ENCODE assay signal across 30 cellular contexts in the genomic region with DNA sequence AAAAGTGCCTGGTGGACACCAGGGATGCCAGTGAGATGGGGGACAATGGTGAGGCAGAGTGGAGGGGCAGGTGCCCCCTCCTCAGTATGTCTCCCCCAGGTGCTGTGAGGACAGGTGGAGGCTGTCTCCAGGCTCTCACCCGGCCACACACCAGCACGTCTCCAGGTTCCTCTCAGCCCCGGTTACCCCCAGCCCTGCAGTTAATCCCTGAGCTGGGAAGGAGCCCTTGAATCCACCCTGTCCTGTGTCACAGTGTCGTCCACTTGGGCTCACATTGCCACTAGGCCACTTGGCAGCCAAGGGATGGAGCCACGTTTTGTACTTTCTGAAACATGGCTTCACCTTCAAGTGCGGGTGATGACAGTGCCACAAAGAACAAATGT.
"Had no signal": no experiment of that assay in that cellular context is flagged by ENCODE, and none has a peak within 500 bp of the region (broad histone marks: within the 10 kb centered on the region; RNA-seq: fewer than 3 reads in every experiment).

No MANE protein-coding gene starts in this region.

- H3K4me1 ChIP-seq: adrenal gland, body of pancreas, esophagus squamous epithelium had no signal

- H3K9me3 ChIP-seq: adrenal gland, body of pancreas, esophagus squamous epithelium had no signal

- H3K4me3 ChIP-seq: adrenal gland, body of pancreas, esophagus squamous epithelium had no signal

- DNase-seq: activated CD4-positive, alpha-beta memory T cell treated with anti-CD3 and anti-CD28 coated beads for 36 hours; activated CD4-positive, alpha-beta T cell treated with anti-CD3 and anti-CD28 coated beads for 36 hours; activated CD4-positive, alpha-beta T cell treated with anti-CD3 and anti-CD28 coated beads, Interleukin-2, amount 10 ng/mL, durations not matched to agents 24 days and 14 days; activated CD4-positive, CD25-positive, alpha-beta regulatory T cell; activated CD4-positive, CD25-positive, alpha-beta regulatory T cell treated with anti-CD3 and anti-CD28 coated beads, Interleukin-2, amount 50 U/mL, for 72 hours; activated CD8-positive, alpha-beta memory T cell treated with anti-CD3 and anti-CD28 coated beads, Interleukin-2, amount 10 ng/mL, durations not matched to agents 7 days and 5 days; activated CD8-positive, alpha-beta memory T cell treated with anti-CD3 and anti-CD28 coated beads, Interleukin-2, amount 50 U/mL, for 4 hours; activated CD8-positive, alpha-beta T cell treated with anti-CD3 and anti-CD28 coated beads, Interleukin-2, amount 10 ng/mL, durations not matched to agents 7 days and 5 days; activated effector memory CD4-positive, alpha-beta T cell treated with anti-CD3 and anti-CD28 coated beads, Interleukin-2, amount 50 U/mL, for 16 hours; activated naive CD4-positive, alpha-beta T cell treated with anti-CD3 and anti-CD28 coated beads for 36 hours; activated naive CD8-positive, alpha-beta T cell treated with anti-CD3 and anti-CD28 coated beads for 36 hours; activated naive CD8-positive, alpha-beta T cell treated with anti-CD3 and anti-CD28 coated beads, Interleukin-2, amount 50 U/mL, for 24 hours; activated T-cell treated with anti-CD3 and anti-CD28 coated beads, Interleukin-2, amount 50 U/mL, for 1 hour; activated T-cell treated with anti-CD3 and anti-CD28 coated beads, Interleukin-2, amount 50 U/mL, for 48 hours; adrenal gland; amygdala; aorta; body of pancreas; caudate nucleus; cortex of kidney; dermis blood vessel endothelial cell; effector CD8-positive, alpha-beta T cell; esophagus squamous epithelium; T-helper 1 cell; T-helper 17 cell had no signal

- H3K27ac ChIP-seq: adrenal gland, body of pancreas, epithelial cell of prostate, esophagus squamous epithelium had no signal

- FAIRE-seq: colon, endometrium, endothelial cell of umbilical vein, frontal cortex had no signal

- H3K36me3 ChIP-seq: adrenal gland, esophagus squamous epithelium had no signal

- ATAC-seq: activated CD4-positive, alpha-beta T cell treated with anti-CD3 and anti-CD28 coated beads for 36 hours; activated CD8-positive, alpha-beta memory T cell treated with anti-CD3 and anti-CD28 coated beads, Interleukin-2, amount 10 ng/mL, durations not matched to agents 7 days and 5 days; activated CD8-positive, alpha-beta T cell treated with anti-CD3 and anti-CD28 coated beads, Interleukin-2, amount 10 ng/mL, durations not matched to agents 7 days and 5 days; activated naive CD8-positive, alpha-beta T cell treated with anti-CD3 and anti-CD28 coated beads, Interleukin-2, amount 50 U/mL, for 24 hours; body of pancreas; T-helper 17 cell had no signal
